In the genomic region with DNA sequence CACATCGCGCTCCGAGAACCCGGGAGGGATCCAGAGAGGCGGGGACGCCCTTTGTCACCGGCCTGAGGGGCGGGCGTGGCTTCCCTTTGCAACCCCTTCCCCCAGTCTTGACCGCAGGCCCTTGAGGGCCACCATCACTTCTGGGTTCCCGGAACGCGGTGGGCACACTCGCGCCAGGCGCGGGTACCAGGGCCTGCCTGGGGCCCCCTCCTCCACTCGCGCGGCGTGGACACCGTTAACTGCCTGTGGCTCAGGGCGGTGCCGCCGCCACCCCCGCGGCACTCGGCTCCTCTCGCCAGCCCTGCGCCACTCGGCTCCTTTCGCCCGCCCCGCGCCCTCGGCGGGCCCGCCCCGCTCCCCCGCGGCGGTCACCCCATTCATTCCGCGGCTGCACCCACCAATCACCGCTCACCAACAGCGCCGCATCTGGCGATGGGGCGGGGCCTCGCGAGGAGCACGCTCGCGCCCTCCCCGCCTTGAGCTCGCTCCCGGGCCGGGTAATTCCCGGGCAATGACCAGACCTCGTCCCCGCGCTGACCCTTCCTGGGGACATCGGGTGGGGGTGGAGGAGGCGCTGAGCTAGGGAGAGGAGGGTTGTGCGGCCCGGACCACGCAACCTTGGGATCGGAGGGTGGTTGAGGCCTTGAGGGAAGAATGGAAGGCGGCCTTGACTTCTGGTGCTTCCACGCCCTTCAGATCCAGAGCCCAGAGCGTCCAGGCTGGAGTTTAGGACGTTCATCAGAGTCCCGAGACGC, we compare ENCODE assay signal across 8 cellular contexts. TPM values are rescaled to one million over a fixed set of nuclear protein-coding genes. Genes with fewer than 3 reads are reported as not detected.
DNase-seq lines count a peak whose midpoint lies in the region; ATAC-seq and TF ChIP-seq lines count a peak whose summit lies in the region.

No MANE protein-coding gene starts in this region.

- H3K4me3 Mint-ChIP-seq in activated B cell treated with CpG ODN at 0.5 μM for 24 hours, result peak overlapping the region; percentile 92

- intact Hi-C loops in activated B cell treated with CpG ODN at 0.5 μM for 24 hours (cut with micrococcal nuclease), result loop anchor here (1.0 to 10.0 kb wide), 6 partner anchors 14 to 1064 kb away; a partner anchor contains a TSS

- CTCF ChIA-PET in activated B cell treated with CpG ODN at 0.5 μM for 24 hours (lab: Charles Lee), result interaction anchor here (1.0 to 2.1 kb wide), 4 partner anchors 29 to 187 kb away, joined by 3 to 7 read pairs (median 5); no protein-coding TSS in a partner anchor

- H3K36me3 Mint-ChIP-seq in activated B cell treated with CpG ODN at 0.5 μM for 24 hours (ENCODE audit: low read depth), result peaks cover 2% of the 10 kb centered on the region

- TF ChIP-seq CTCF in activated B cell treated with CpG ODN at 0.5 μM for 24 hours (IDR thresholded peaks at IDR 0.05), result no peak

- no peaks in the 10 kb centered on the region for H3K27me3 Mint-ChIP-seq in activated B cell treated with CpG ODN at 0.5 μM for 24 hours

- peak overlapping the region; percentile 98 for H3K27ac ChIP-seq in caudate nucleus (ENCODE audit: low read depth, low read length)

- ATAC-seq in GM18873 (IDR thresholded peaks at IDR 0.05; ENCODE audit: low FRiP score, unreplicated experiment), result peak; percentile 94
- peak; percentile 91 for ATAC-seq in HG03108 (IDR thresholded peaks at IDR 0.05; ENCODE audit: unreplicated experiment)
- peak; percentile 92 for ATAC-seq in activated B cell treated with CpG ODN at 0.5 μM for 24 hours (ENCODE audit: low read depth)

- H3K9me3 Mint-ChIP-seq in activated B cell treated with CpG ODN at 0.5 μM for 24 hours, result no peaks in the 10 kb centered on the region

- DNase-seq in AG08395 (ENCODE audit: low spot score), result peak; percentile 98
- DNase-seq in NCI-H2227 (lab: John Stamatoyannopoulos, UW; ENCODE audit: unreplicated experiment), result peak; percentile 93
- DNase-seq in activated B cell treated with CpG ODN at 0.5 μM for 24 hours, result peak; percentile 91
- peak; percentile 59 to 99 (median 95) for DNase-seq in caudate nucleus (lab: John Stamatoyannopoulos, UW)
- peak; percentile 96 for DNase-seq in inferior parietal cortex (ENCODE audit: extremely low spot score)
- peak; percentile 93 for DNase-seq in smooth muscle cell of the brain vasculature (ENCODE audit: low read depth, low spot score)

- peak overlapping the region; percentile 99 for H3K27ac Mint-ChIP-seq in activated B cell treated with CpG ODN at 0.5 μM for 24 hours

- peaks cover 59% of the 10 kb centered on the region for H3K4me1 Mint-ChIP-seq in activated B cell treated with CpG ODN at 0.5 μM for 24 hours

- POLR2A ChIA-PET in activated B cell treated with CpG ODN at 0.5 μM for 24 hours (lab: Charles Lee), result interaction anchor here (0.5 to 2.7 kb wide), 34 partner anchors 8 to 973 kb away, joined by 3 to 62 read pairs (median 6); a partner anchor contains a TSS

RNA-seq across cellular contexts. Expression of a gene that starts 10.5 kb away (rescaled TPM):
- 109 and 127 TPM in 2 replicates for total RNA-seq in activated B cell treated with CpG ODN at 0.5 μM for 24 hours

Comparison
In these comparisons a context has a peak if more than half of its experiments do, and no peak if none do; other contexts are left out.
1. Peak in every context shown above with its lines: DNase-seq, ATAC-seq and H3K27ac ChIP-seq.